In genomic region chr6:154994881-154995240, GRCh38 we compare ENCODE assay signal across 1 cellular context.
TF ChIP-seq lines count a peak whose summit lies in the region.

No MANE protein-coding gene starts in this region.

TF ChIP-seq in H1, 55 proteins besides CTCF, POLR2A, EP300 and RAD21 (continued from another document):
- peak; percentile 74 for TF ChIP-seq MAX (IDR thresholded peaks at IDR 0.05)
- TF ChIP-seq, protein P1, sequence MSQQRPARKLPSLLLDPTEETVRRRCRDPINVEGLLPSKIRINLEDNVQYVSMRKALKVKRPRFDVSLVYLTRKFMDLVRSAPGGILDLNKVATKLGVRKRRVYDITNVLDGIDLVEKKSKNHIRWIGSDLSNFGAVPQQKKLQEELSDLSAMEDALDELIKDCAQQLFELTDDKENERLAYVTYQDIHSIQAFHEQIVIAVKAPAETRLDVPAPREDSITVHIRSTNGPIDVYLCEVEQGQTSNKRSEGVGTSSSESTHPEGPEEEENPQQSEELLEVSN (IDR thresholded peaks at IDR 0.05), result peak; percentile 48
